Comparison of ENCODE assay signal across 8 cellular contexts in the genomic region with DNA sequence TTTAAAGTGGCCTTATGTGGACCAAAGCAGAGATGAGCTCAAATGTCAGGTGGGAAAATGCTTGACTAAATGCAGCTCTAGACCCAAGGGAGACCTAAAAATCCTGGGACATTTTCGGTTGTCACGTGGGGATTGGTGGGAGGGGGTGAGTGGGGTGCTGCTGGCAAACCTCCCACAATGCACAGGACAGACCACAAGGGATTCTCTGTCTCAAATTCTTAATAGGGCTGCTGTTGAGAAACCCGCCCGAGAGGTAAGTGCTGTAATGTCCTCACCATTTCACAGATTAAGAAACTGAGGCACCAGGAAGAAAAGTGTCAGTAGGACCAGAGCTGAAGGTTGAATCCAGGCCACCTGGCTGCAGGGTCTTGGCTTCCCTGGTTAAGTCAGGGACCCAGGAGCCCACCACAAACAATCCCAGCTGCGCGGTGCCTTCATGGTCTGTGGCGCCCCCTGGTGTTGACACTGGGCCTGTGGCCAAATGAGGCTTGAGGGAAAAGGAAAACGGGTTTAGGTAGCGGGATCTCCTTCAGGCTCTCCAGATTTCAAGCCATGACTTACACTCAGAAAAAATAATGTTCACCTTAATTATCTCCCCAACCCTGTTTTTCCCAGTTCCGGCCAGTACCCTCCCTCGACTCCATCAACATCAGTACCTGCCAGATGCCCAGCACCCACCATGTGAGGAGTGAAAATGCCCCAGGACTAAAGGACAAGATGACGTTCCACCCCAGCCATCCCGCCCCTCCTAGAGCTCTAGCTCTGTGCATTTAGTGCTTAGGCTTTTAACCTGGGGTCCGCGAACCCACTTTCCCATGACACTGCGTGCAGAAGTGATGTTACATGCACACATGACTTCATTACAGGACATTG. TPM values are rescaled to one million over a fixed set of nuclear protein-coding genes. Genes with fewer than 3 reads are reported as not detected.
A peak's percentile ranks its signal among the peaks of the same experiment; 100 is the strongest.
DNase-seq lines count a peak whose midpoint lies in the region; ATAC-seq and TF ChIP-seq lines count a peak whose summit lies in the region.

No MANE protein-coding gene starts in this region.

- no peaks in the 10 kb centered on the region for H3K36me3 ChIP-seq in DND-41 (ENCODE audit: insufficient read depth, low read length)
- no peaks in the 10 kb centered on the region for H3K36me3 ChIP-seq in MM.1S (replicated peaks; ENCODE audit: insufficient read depth, low read length)

- no peak overlapping the region for H3K4me3 Mint-ChIP-seq in activated T-helper 2 cell treated with anti-CD3 and anti-CD28 coated beads, Interferon-gamma antibody, Interleukin-2, Interleukin-4, amounts not matched to agents 10 μg/mL and 5 μg/mL and 100 μg/mL, durations not matched to agents 14 hours and 24 hours and 36 hours (ENCODE audit: low read depth)

- no peaks in the 10 kb centered on the region for H3K9me2 ChIP-seq in MM.1S (replicated peaks; ENCODE audit: insufficient read depth, low read length)

- H3K4me1 ChIP-seq in DND-41 (ENCODE audit: insufficient read depth, low read length) = no peaks in the 10 kb centered on the region
- no peaks in the 10 kb centered on the region for H3K4me1 ChIP-seq in MM.1S (ENCODE audit: low read length)

- H2AFZ ChIP-seq in DND-41 (ENCODE audit: low read depth, low read length) = no peak overlapping the region
- no peak overlapping the region for H2AFZ ChIP-seq in MM.1S (ENCODE audit: low read length)

- H3K9me3 ChIP-seq in DND-41 (ENCODE audit: insufficient read depth, low read length, severe bottlenecking) (no peaks in the 10 kb centered on the region), MM.1S (replicated peaks; ENCODE audit: insufficient read depth, low read length) (no peaks in the 10 kb centered on the region)

- H3K9ac ChIP-seq in DND-41 (ENCODE audit: low read depth, low read length) (no peak overlapping the region), MM.1S (ENCODE audit: low read length) (no peak overlapping the region)

- DNase-seq in DND-41 (peak; percentile 58), MM.1S (no peak), fibroblast of mammary gland (ENCODE audit: low read depth) (peak; percentile 16), posterior vena cava (ENCODE audit: low spot score) (peak; percentile 44), SW 1271 (lab: John Stamatoyannopoulos, UW) (no peak)
- peak; percentile 66 for DNase-seq in activated CD8-positive, alpha-beta memory T cell treated with anti-CD3 and anti-CD28 coated beads, Interleukin-2, amount 50 U/mL, for 4 hours
- no peak for DNase-seq in activated T-helper 2 cell treated with anti-CD3 and anti-CD28 coated beads, Interferon-gamma antibody, Interleukin-2, Interleukin-4, amounts not matched to agents 10 μg/mL and 5 μg/mL and 100 μg/mL, durations not matched to agents 14 hours and 24 hours and 36 hours (ENCODE audit: low spot score)

- H3K79me2 ChIP-seq in DND-41 (ENCODE audit: insufficient read depth, low read length) (no peaks in the 10 kb centered on the region), MM.1S (ENCODE audit: low read length) (no peaks in the 10 kb centered on the region)

- H3K27ac Mint-ChIP-seq in activated T-helper 2 cell treated with anti-CD3 and anti-CD28 coated beads, Interferon-gamma antibody, Interleukin-2, Interleukin-4, amounts not matched to agents 10 μg/mL and 5 μg/mL and 100 μg/mL, durations not matched to agents 14 hours and 24 hours and 36 hours = no peak overlapping the region

- H3K27me3 ChIP-seq in DND-41 (ENCODE audit: insufficient read depth, low read length, poor library complexity) (peaks cover 24% of the 10 kb centered on the region), MM.1S (replicated peaks; ENCODE audit: insufficient read depth, low read length) (no peaks in the 10 kb centered on the region)

- H3K4me3 ChIP-seq in DND-41 (ENCODE audit: low read depth in 1 of 2, low read length in 2 of 2) = no peak overlapping the region
- no peak overlapping the region for H3K4me3 ChIP-seq in MM.1S (ENCODE audit: low read length)
- no peak overlapping the region for H3K4me3 ChIP-seq in fibroblast of mammary gland (ENCODE audit: control insufficient read depth, low read depth, low read length)

- peaks cover 69% of the 10 kb centered on the region for H3K27me3 Mint-ChIP-seq in activated T-helper 2 cell treated with anti-CD3 and anti-CD28 coated beads, Interferon-gamma antibody, Interleukin-2, Interleukin-4, amounts not matched to agents 10 μg/mL and 5 μg/mL and 100 μg/mL, durations not matched to agents 14 hours and 24 hours and 36 hours (ENCODE audit: low read depth)

- H3K27ac ChIP-seq in DND-41 (ENCODE audit: low read length) (no peak overlapping the region), MM.1S (ENCODE audit: low read length) (no peak overlapping the region)

- no peaks in the 10 kb centered on the region for H3K36me3 Mint-ChIP-seq in activated T-helper 2 cell treated with anti-CD3 and anti-CD28 coated beads, Interferon-gamma antibody, Interleukin-2, Interleukin-4, amounts not matched to agents 10 μg/mL and 5 μg/mL and 100 μg/mL, durations not matched to agents 14 hours and 24 hours and 36 hours (ENCODE audit: low read depth)

- no peaks in the 10 kb centered on the region for H4K20me1 ChIP-seq in DND-41 (ENCODE audit: insufficient read depth, low read length)
- H4K20me1 ChIP-seq in MM.1S (ENCODE audit: insufficient read depth, low read length) = no peaks in the 10 kb centered on the region

- TF ChIP-seq CTCF in DND-41 (IDR thresholded peaks at IDR 0.05; ENCODE audit: borderline replicate concordance, extremely low read depth, low read length, poor library complexity, severe bottlenecking) = peak; percentile 84
- TF ChIP-seq CTCF in MM.1S (IDR thresholded peaks at IDR 0.05; ENCODE audit: low read length) = peak; percentile 79
- peak; percentile 81 for TF ChIP-seq CTCF in fibroblast of mammary gland (conservative IDR thresholded peaks at IDR 0.05; ENCODE audit: control insufficient read depth, insufficient read depth, low read depth, low read length)

- no peaks in the 10 kb centered on the region for H3K9me3 Mint-ChIP-seq in activated T-helper 2 cell treated with anti-CD3 and anti-CD28 coated beads, Interferon-gamma antibody, Interleukin-2, Interleukin-4, amounts not matched to agents 10 μg/mL and 5 μg/mL and 100 μg/mL, durations not matched to agents 14 hours and 24 hours and 36 hours

- intact Hi-C loops in posterior vena cava (cut with DNase I) = loop anchor here (2.0 to 10.0 kb wide), 4 partner anchors 90 to 902 kb away; no protein-coding TSS in a partner anchor
- intact Hi-C loops in activated T-helper 2 cell treated with anti-CD3 and anti-CD28 coated beads, Interferon-gamma antibody, Interleukin-2, Interleukin-4, amounts not matched to agents 10 μg/mL and 5 μg/mL and 100 μg/mL, durations not matched to agents 14 hours and 24 hours and 36 hours (cut with micrococcal nuclease) = loop anchor here (1.0 to 5.0 kb wide), 4 partner anchors 82 to 182 kb away; no protein-coding TSS in a partner anchor

- ATAC-seq in DND-41 (ENCODE audit: insufficient read depth, low read depth) (peak; percentile 88), HG03460 (IDR thresholded peaks at IDR 0.05; ENCODE audit: unreplicated experiment) (no peak)

- no peaks in the 10 kb centered on the region for H3F3A ChIP-seq in MM.1S (ENCODE audit: insufficient read depth, low read length)

- H3K4me2 ChIP-seq in DND-41 (ENCODE audit: insufficient read depth, low read length) (no peak overlapping the region), MM.1S (ENCODE audit: low read depth, low read length) (peak overlapping the region; percentile 2; the same call in 1 of the 2 replicates)

- peaks cover 3% of the 10 kb centered on the region for H3K4me1 Mint-ChIP-seq in activated T-helper 2 cell treated with anti-CD3 and anti-CD28 coated beads, Interferon-gamma antibody, Interleukin-2, Interleukin-4, amounts not matched to agents 10 μg/mL and 5 μg/mL and 100 μg/mL, durations not matched to agents 14 hours and 24 hours and 36 hours (ENCODE audit: low read depth)

RNA-seq across cellular contexts. Expression of gene HLA-G, which starts 7.2 kb away (rescaled TPM):
- total RNA-seq in posterior vena cava = under 1 TPM in 1 of 2 donors, not detected in 1; 0.19 TPM
- total RNA-seq in activated T-helper 2 cell treated with anti-CD3 and anti-CD28 coated beads, Interferon-gamma antibody, Interleukin-2, Interleukin-4, amounts not matched to agents 10 μg/mL and 5 μg/mL and 100 μg/mL, durations not matched to agents 14 hours and 24 hours and 36 hours = 1.1 and 1.2 TPM in 2 replicates

Comparison
In these comparisons a context has a peak if more than half of its experiments do, and no peak if none do; other contexts are left out.
1. DNase-seq: peak in DND-41 (single experiment), activated CD8-positive, alpha-beta memory T cell treated with anti-CD3 and anti-CD28 coated beads, Interleukin-2, amount 50 U/mL, for 4 hours (single experiment), fibroblast of mammary gland (single experiment) and posterior vena cava (single experiment); none in MM.1S (single experiment), activated T-helper 2 cell treated with anti-CD3 and anti-CD28 coated beads, Interferon-gamma antibody, Interleukin-2, Interleukin-4, amounts not matched to agents 10 μg/mL and 5 μg/mL and 100 μg/mL, durations not matched to agents 14 hours and 24 hours and 36 hours (single experiment) and SW 1271 (0 of 2).
2. Peak in every context shown above with its lines, with median percentiles within 50 percentile points of each other: CTCF ChIP-seq.